In genomic region chr12:53590661-53591060, GRCh38 we compare ENCODE assay signal across 13 cellular contexts.
"Had no signal": no experiment of that assay in that cellular context is flagged by ENCODE, and none has a peak within 500 bp of the region (broad histone marks: within the 10 kb centered on the region; RNA-seq: fewer than 3 reads in every experiment).

No MANE protein-coding gene starts in this region.

- H3K9me3 ChIP-seq: prostate gland, spleen had no signal

- ATAC-seq: naive thymus-derived CD8-positive, alpha-beta T cell; sciatic nerve; stimulated activated memory B cell treated with anti-CD40 and anti-IgM and Interleukin-4, amounts not matched to agents 10 μg/mL and 1 μg/mL and 100 μg/mL, for 72 hours had no signal

- H3K4me3 ChIP-seq: prostate gland, spleen had no signal

- H3K27me3 ChIP-seq: spleen had no signal

- DNase-seq: activated CD4-positive, alpha-beta T cell treated with anti-CD3 and anti-CD28 coated beads, Interleukin-2, amount 50 U/mL, for 4 hours; activated CD4-positive, CD25-positive, alpha-beta regulatory T cell treated with anti-CD3 and anti-CD28 coated beads, Interleukin-2, amount 50 U/mL, for 72 hours; activated T-cell treated with anti-CD3 and anti-CD28 coated beads, Interleukin-2, amount 50 U/mL, for 1 hour; cortex of kidney; effector memory CD4-positive, alpha-beta T cell; naive thymus-derived CD8-positive, alpha-beta T cell; occipital lobe; spleen; stimulated activated CD4-positive, alpha-beta T cell treated with anti-CD3 and anti-CD28 coated beads, Interleukin-1b, Interleukin-23, amount 100 ng/mL, for 48 hours; T-helper 2 cell had no signal

- H3K36me3 ChIP-seq: prostate gland, spleen had no signal
